In the genomic region with DNA sequence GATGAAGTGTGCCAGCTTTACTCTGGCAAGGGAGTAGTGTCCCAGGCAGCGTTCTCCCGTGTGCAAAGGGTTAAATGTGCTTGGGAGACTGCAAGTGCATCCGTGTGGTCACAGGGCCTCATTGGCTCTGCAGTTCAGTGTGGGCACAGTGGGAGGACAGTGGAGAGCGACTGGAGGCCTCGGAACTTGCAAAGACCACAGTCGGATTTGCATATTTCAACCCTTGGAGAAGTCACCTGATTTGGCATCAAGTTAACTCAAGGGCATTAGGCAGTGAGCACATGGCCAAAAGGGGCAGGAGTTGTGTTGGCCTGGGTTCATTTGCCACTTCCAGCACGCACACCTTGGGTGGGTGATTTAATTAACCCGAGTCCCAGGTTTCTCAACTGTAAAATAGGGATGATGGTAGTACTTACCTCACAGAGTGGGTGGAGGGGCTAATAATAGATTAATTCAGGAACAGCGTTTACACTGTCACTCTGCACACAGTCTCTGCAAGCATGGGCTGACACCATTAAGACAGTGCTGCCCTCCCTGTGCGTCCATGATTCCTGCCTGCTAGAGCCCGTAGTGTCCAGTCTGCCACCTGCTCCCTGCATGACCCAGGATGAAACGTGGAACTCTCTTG, we compare ENCODE assay signal across 15 cellular contexts. TPM values are rescaled to one million over a fixed set of nuclear protein-coding genes. Genes with fewer than 3 reads are reported as not detected.
DNase-seq lines count a peak whose midpoint lies in the region; ATAC-seq and TF ChIP-seq lines count a peak whose summit lies in the region.
"Had no signal": no experiment of that assay in that cellular context is flagged by ENCODE, and none has a peak within 500 bp of the region (broad histone marks: within the 10 kb centered on the region; RNA-seq: fewer than 3 reads in every experiment).

No MANE protein-coding gene starts in this region.

- H3K9me3 ChIP-seq in breast epithelium (no peaks in the 10 kb centered on the region), T-helper 17 cell (ENCODE audit: control insufficient read depth, low read length, poor library complexity, severe bottlenecking) (no peaks in the 10 kb centered on the region), iPS-20b (ENCODE audit: insufficient read depth, low read depth, low read length) (no peaks in the 10 kb centered on the region), thyroid gland (no peaks in the 10 kb centered on the region)
- H3K9me3 ChIP-seq: body of pancreas, uterus had no signal

- peaks cover 23% of the 10 kb centered on the region for H3K4me1 Mint-ChIP-seq in MCF 10A (ENCODE audit: insufficient read depth, unreplicated experiment)
- H3K4me1 Mint-ChIP-seq in T-helper 17 cell: peaks cover 37% of the 10 kb centered on the region

- TF ChIP-seq POLR2A in breast epithelium (IDR thresholded peaks at IDR 0.05): no peak
- peak in 1 of 2 donors; percentile 1 for TF ChIP-seq POLR2A in thyroid gland (IDR thresholded peaks at IDR 0.05)

- BruUV-seq in MCF 10A (replicated peaks; lab: Mats Ljungman, UMichigan): no TSS peak

- peaks cover 0 to 4% of the 10 kb centered on the region in 2 donors for H3K4me1 ChIP-seq in breast epithelium
- H3K4me1 ChIP-seq in iPS-20b (ENCODE audit: insufficient read depth, low read length): peaks cover 10% of the 10 kb centered on the region; the same call in 1 of the 2 replicates
- peaks cover 51 to 73% of the 10 kb centered on the region in 2 donors for H3K4me1 ChIP-seq in thyroid gland

- CTCF ChIA-PET in MCF 10A (lab: Yijun Ruan, JAX): interaction anchor here (0.6 to 1.2 kb wide), 2 partner anchors 19 to 51 kb away, joined by 3 read pairs; no protein-coding TSS in a partner anchor

- H3K4me3 ChIP-seq in breast epithelium (no peak overlapping the region), iPS-20b (ENCODE audit: low read length) (no peak overlapping the region), thyroid gland (replicated peaks in 1 of 3) (no peak overlapping the region)
- H3K4me3 ChIP-seq: body of pancreas, uterus had no signal

- H3K4me3 Mint-ChIP-seq in MCF 10A (ENCODE audit: unreplicated experiment) (no peak overlapping the region), T-helper 17 cell (peak overlapping the region; percentile 49)

- no peaks in the 10 kb centered on the region for H3K9me3 Mint-ChIP-seq in MCF 10A (ENCODE audit: unreplicated experiment)

- TF ChIP-seq CTCF in MCF 10A (IDR thresholded peaks at IDR 0.05; ENCODE audit: unreplicated experiment) (no peak), breast epithelium (IDR thresholded peaks at IDR 0.05) (no peak), thyroid gland (IDR thresholded peaks at IDR 0.05) (no peak)

- POLR2A ChIA-PET in MCF 10A (lab: Yijun Ruan, JAX): interaction anchor here (0.7 to 2.4 kb wide), 9 partner anchors 10 to 177 kb away, joined by 3 to 14 read pairs (median 6); a partner anchor contains a TSS

- H3K27me3 Mint-ChIP-seq in MCF 10A (ENCODE audit: insufficient read depth, unreplicated experiment): no peaks in the 10 kb centered on the region
- H3K27me3 Mint-ChIP-seq in T-helper 17 cell: no peaks in the 10 kb centered on the region

- H3K36me3 Mint-ChIP-seq in MCF 10A (ENCODE audit: insufficient read depth, unreplicated experiment): peaks cover 96% of the 10 kb centered on the region
- H3K36me3 Mint-ChIP-seq in T-helper 17 cell (ENCODE audit: low read depth): peaks cover 2% of the 10 kb centered on the region

- H3K27ac Mint-ChIP-seq in MCF 10A (ENCODE audit: low read depth, unreplicated experiment) (peak overlapping the region; percentile 57), T-helper 17 cell (peak overlapping the region; percentile 95)

- peak overlapping the region in 1 of 2 donors; percentile 46 for H3K27ac ChIP-seq in breast epithelium
- peak overlapping the region; percentile 39 for H3K27ac ChIP-seq in iPS-20b (ENCODE audit: low read length)
- H3K27ac ChIP-seq in thyroid gland: peak overlapping the region; percentile 4 to 97 (median 27)
- H3K27ac ChIP-seq: body of pancreas had no signal

- intact Hi-C loops in MCF 10A (cut with micrococcal nuclease) (no loop called here), breast epithelium (cut with DNase I; ENCODE audit: low total_unique reads) (no loop called here), thyroid gland (cut with DNase I) (no loop called here)

- DNase-seq in MCF 10A (ENCODE audit: unreplicated experiment) (no peak), breast epithelium (ENCODE audit: low spot score in 2 of 2) (no peak), T-helper 17 cell (no peak), thyroid gland (no peak), AG08396 (ENCODE audit: low spot score) (no peak), NCI-H345 (lab: John Stamatoyannopoulos, UW) (no peak)
- no peak for DNase-seq in stimulated activated CD4-positive, alpha-beta T cell treated with anti-CD3 and anti-CD28 coated beads, Interleukin-2, amount 100 ng/mL, for 48 hours
- DNase-seq: NCI-H1105; NCI-H69; SHP77; stimulated activated CD4-positive, alpha-beta T cell treated with anti-CD3 and anti-CD28 coated beads, Interleukin-12 subunit alpha, Interleukin-12 subunit beta, amount 100 ng/mL, for 4 hours had no signal

- no peaks in the 10 kb centered on the region for H3K36me3 ChIP-seq in breast epithelium
- H3K36me3 ChIP-seq in iPS-20b (ENCODE audit: insufficient read depth, low read depth, low read length): peaks cover 62% of the 10 kb centered on the region
- peaks cover 9 to 18% of the 10 kb centered on the region in 2 donors for H3K36me3 ChIP-seq in thyroid gland
- H3K36me3 ChIP-seq: uterus had no signal

- H3K27me3 ChIP-seq in breast epithelium: no peaks in the 10 kb centered on the region
- H3K27me3 ChIP-seq in iPS-20b (ENCODE audit: insufficient read depth, low read length): no peaks in the 10 kb centered on the region
- H3K27me3 ChIP-seq in thyroid gland: no peaks in the 10 kb centered on the region
- H3K27me3 ChIP-seq: body of pancreas, uterus had no signal

- H3K9ac ChIP-seq in iPS-20b (ENCODE audit: low read depth, low read length): no peak overlapping the region

- WGBS in thyroid gland, 2 donors: 75 to 76% methylated on average over 10 to 12 of the region's 12 CpGs

- no peak for ATAC-seq in T-helper 17 cell
- ATAC-seq: left lobe of liver had no signal

RNA-seq across cellular contexts. Expression of a gene that starts 22.6 kb away (rescaled TPM):
- total RNA-seq in MCF 10A (2022): 104 and 138 TPM in 2 replicates
- 10 to 100 TPM; 39.0 to 66.0 (median 61.4) TPM for total RNA-seq in breast epithelium
- total RNA-seq in T-helper 17 cell: 100 to 1,000 TPM; 129 to 138 TPM
- 100 to 1,000 TPM in 1 of 4 donors, 10 to 100 TPM in 3; 51.7 to 116 (median 76.6) TPM for total RNA-seq in thyroid gland
